8 cellular contexts compared by ENCODE assay signal in the genomic region with DNA sequence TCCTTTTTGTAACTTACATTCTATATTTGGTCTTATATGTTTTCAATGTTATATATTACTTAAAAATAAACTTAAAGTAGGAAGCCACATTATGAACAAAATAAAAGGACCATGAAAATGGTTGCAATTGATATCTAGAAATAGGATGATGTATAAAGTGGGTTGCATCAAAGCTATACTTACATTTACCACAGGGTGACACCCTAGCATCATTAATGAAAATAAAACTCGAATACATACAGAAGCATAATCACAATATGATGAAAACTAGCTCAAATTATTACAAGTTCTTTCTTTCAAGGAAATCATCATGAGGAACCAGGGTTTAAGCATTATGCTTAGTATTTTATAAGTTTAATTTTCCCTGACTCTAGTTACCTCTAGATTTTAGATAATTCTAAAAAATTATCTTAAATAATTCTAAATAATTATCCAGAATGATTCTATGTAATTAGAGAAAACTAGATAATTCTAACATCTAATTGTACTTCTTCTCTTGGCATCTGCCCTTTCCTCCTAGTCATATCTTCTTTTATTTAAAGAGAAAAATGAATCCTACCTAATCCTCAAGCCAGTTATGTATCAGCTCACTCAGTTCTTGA. TPM values are rescaled to one million over a fixed set of nuclear protein-coding genes. Genes with fewer than 3 reads are reported as not detected.
DNase-seq lines count a peak whose midpoint lies in the region; ATAC-seq and TF ChIP-seq lines count a peak whose summit lies in the region.

No MANE protein-coding gene starts in this region.

- no peak overlapping the region for H3K27ac ChIP-seq in CD4-positive, alpha-beta T cell (ENCODE audit: low read depth, low read length)
- no peak overlapping the region for H3K27ac ChIP-seq in spleen

- H3K4me1 Mint-ChIP-seq in CD4-positive, alpha-beta T cell (ENCODE audit: low read depth) = no peaks in the 10 kb centered on the region
- H3K4me1 Mint-ChIP-seq in T-helper 17 cell (peaks cover 4% of the 10 kb centered on the region), glutamatergic neuron (ENCODE audit: low read depth, unreplicated experiment) (no peaks in the 10 kb centered on the region)

- no peak for TF ChIP-seq POLR2A in spleen (IDR thresholded peaks at IDR 0.05)

- WGBS in spleen, 5 donors = 0 to 2% (median 0%) methylated on average over 1 of the region's 1 CpG

- H3K27me3 Mint-ChIP-seq in CD4-positive, alpha-beta T cell = peaks cover 46% of the 10 kb centered on the region
- H3K27me3 Mint-ChIP-seq in T-helper 17 cell = peaks cover 67% of the 10 kb centered on the region
- H3K27me3 Mint-ChIP-seq in glutamatergic neuron (ENCODE audit: unreplicated experiment) = peaks cover 2% of the 10 kb centered on the region

- no peaks in the 10 kb centered on the region for H3K4me1 ChIP-seq in spleen

- H3K4me3 ChIP-seq in spleen = no peak overlapping the region

- ATAC-seq in CD4-positive, alpha-beta T cell (ENCODE audit: poor library complexity) = peak; percentile 76
- ATAC-seq in T-helper 17 cell = peak; percentile 75

- TF ChIP-seq CTCF in CD4-positive, alpha-beta T cell (IDR thresholded peaks at IDR 0.05) = peak; percentile 75
- TF ChIP-seq CTCF in glutamatergic neuron (IDR thresholded peaks at IDR 0.05; ENCODE audit: partially characterized antibody, unreplicated experiment) (peak; percentile 69), spleen (IDR thresholded peaks at IDR 0.05 in 8 of 11, conservative IDR thresholded peaks at IDR 0.05 in 3 of 11) (peak; percentile 52 to 82 (median 67))

- H3K9me3 ChIP-seq in CD4-positive, alpha-beta T cell (ENCODE audit: control insufficient read depth, low read length) = no peaks in the 10 kb centered on the region
- H3K9me3 ChIP-seq in T-helper 17 cell (ENCODE audit: control insufficient read depth, low read length, poor library complexity, severe bottlenecking) (no peaks in the 10 kb centered on the region), spleen (no peaks in the 10 kb centered on the region)

- no peaks in the 10 kb centered on the region for H3K36me3 ChIP-seq in spleen

- POLR2A ChIA-PET in CD4-positive, alpha-beta T cell (lab: Charles Lee) = interaction anchor here (1.0 to 1.2 kb wide), 3 partner anchors 21 to 774 kb away, joined by 3 to 6 read pairs (median 4); no protein-coding TSS in a partner anchor

- CTCF ChIA-PET in CD4-positive, alpha-beta T cell (lab: Charles Lee) = interaction anchor here (1.0 to 3.5 kb wide), 5 partner anchors 21 to 718 kb away, joined by 5 to 24 read pairs (median 5); no protein-coding TSS in a partner anchor

- no peak overlapping the region for H3K27ac Mint-ChIP-seq in CD4-positive, alpha-beta T cell
- H3K27ac Mint-ChIP-seq in T-helper 17 cell (no peak overlapping the region), glutamatergic neuron (ENCODE audit: unreplicated experiment) (no peak overlapping the region)

- no peak for DNase-seq in CD4-positive, alpha-beta T cell
- DNase-seq in HPDE6-E6E7 (ENCODE audit: extremely low spot score) (peak; percentile 21), T-helper 17 cell (no peak), glutamatergic neuron (no peak), spleen (no peak), COR-L47 (lab: John Stamatoyannopoulos, UW) (no peak), NCI-H2227 treated with DMSO at 0.1 percent for 48 hours (lab: John Stamatoyannopoulos, UW) (no peak)
- no peak for DNase-seq in stimulated activated CD4-positive, alpha-beta T cell treated with anti-CD3 and anti-CD28 coated beads, Interleukin-4, amount 100 ng/mL, for 4 hours

- no peaks in the 10 kb centered on the region for H3K9me3 Mint-ChIP-seq in CD4-positive, alpha-beta T cell
- H3K9me3 Mint-ChIP-seq in glutamatergic neuron (ENCODE audit: unreplicated experiment) = no peaks in the 10 kb centered on the region

- no peaks in the 10 kb centered on the region for H3K36me3 Mint-ChIP-seq in CD4-positive, alpha-beta T cell (ENCODE audit: low read depth)
- H3K36me3 Mint-ChIP-seq in T-helper 17 cell (ENCODE audit: low read depth) (no peaks in the 10 kb centered on the region), glutamatergic neuron (ENCODE audit: unreplicated experiment) (no peaks in the 10 kb centered on the region)

- intact Hi-C loops in CD4-positive, alpha-beta T cell (cut with DNase I, micrococcal nuclease) = loop anchor here in 1 of 2 experiments (1.0 to 10.0 kb wide), 5 partner anchors 194 to 1556 kb away; no protein-coding TSS in a partner anchor
- intact Hi-C loops in spleen (cut with DNase I; ENCODE audit: low total_unique reads) = loop anchor here (5.0 kb wide), 1 partner anchor 716 kb away; no protein-coding TSS in a partner anchor

- no peak overlapping the region for H3K4me3 Mint-ChIP-seq in CD4-positive, alpha-beta T cell
- H3K4me3 Mint-ChIP-seq in T-helper 17 cell (no peak overlapping the region), glutamatergic neuron (ENCODE audit: unreplicated experiment) (no peak overlapping the region)

- H3K27me3 ChIP-seq in CD4-positive, alpha-beta T cell (ENCODE audit: control insufficient read depth, insufficient read depth, low read length) = peaks cover 32% of the 10 kb centered on the region
- H3K27me3 ChIP-seq in spleen (replicated peaks in 1 of 7) = peaks cover 0 to 52% (median 2%) of the 10 kb centered on the region in 7 donors

RNA-seq across cellular contexts. Expression of gene TAS2R7, which starts 31.2 kb away (rescaled TPM):
- not detected for total RNA-seq in CD4-positive, alpha-beta T cell
- total RNA-seq in T-helper 17 cell = not detected
- 0.39 TPM for total RNA-seq in glutamatergic neuron (ENCODE audit: unreplicated experiment)
- not detected for total RNA-seq in spleen
- not detected for polyA plus RNA-seq in spleen

RNA-seq across cellular contexts. Expression of gene TAS2R8, which starts 35.9 kb away (rescaled TPM):
- total RNA-seq in CD4-positive, alpha-beta T cell = not detected
- total RNA-seq in T-helper 17 cell (not detected), glutamatergic neuron (ENCODE audit: unreplicated experiment) (not detected), spleen (not detected)
- under 1 TPM in 1 of 3 donors, not detected in 2; 0.06 TPM for polyA plus RNA-seq in spleen

RNA-seq across cellular contexts. Expression of gene TAS2R9, which starts 38.7 kb away (rescaled TPM):
- total RNA-seq in CD4-positive, alpha-beta T cell = not detected
- total RNA-seq in T-helper 17 cell (under 1 TPM in 1 of 2 donors, not detected in 1; 0.27 TPM), glutamatergic neuron (ENCODE audit: unreplicated experiment) (not detected), spleen (1 to 10 TPM in 1 of 7 donors, under 1 TPM in 1, not detected in 5; 0.72 to 2.1 TPM)
- polyA plus RNA-seq in spleen = not detected

RNA-seq across cellular contexts. Expression of gene YBX3, which starts 48.1 kb away (rescaled TPM):
- total RNA-seq in CD4-positive, alpha-beta T cell = 10 to 100 TPM; 35.9 to 37.4 TPM
- 10 to 100 TPM; 52.4 to 60.4 TPM for total RNA-seq in T-helper 17 cell
- total RNA-seq in glutamatergic neuron (ENCODE audit: unreplicated experiment) = 39.0 TPM
- 100 to 1,000 TPM; 166 to 250 (median 180) TPM for total RNA-seq in spleen
- 100 to 1,000 TPM in 1 of 3 donors, 10 to 100 TPM in 2; 87.0 to 155 (median 90.7) TPM for polyA plus RNA-seq in spleen

RNA-seq across cellular contexts. Expression of gene TAS2R10, which starts 54.9 kb away (rescaled TPM):
- not detected for total RNA-seq in CD4-positive, alpha-beta T cell
- total RNA-seq in T-helper 17 cell = under 1 TPM in 1 of 2 donors, not detected in 1; 0.45 TPM
- 0.69 TPM for total RNA-seq in glutamatergic neuron (ENCODE audit: unreplicated experiment)
- 1 to 10 TPM in 5 of 7 donors, under 1 TPM in 2; 0.34 to 3.9 (median 1.7) TPM for total RNA-seq in spleen
- under 1 TPM in 2 of 3 donors, not detected in 1; 0.11 to 0.15 TPM for polyA plus RNA-seq in spleen
